ENCODE assay signal across 8 cellular contexts in genomic region chr1:29180497-29181412, GRCh38. TPM values are rescaled to one million over a fixed set of nuclear protein-coding genes. Genes with fewer than 3 reads are reported as not detected.
DNase-seq lines count a peak whose midpoint lies in the region; TF ChIP-seq lines count a peak whose summit lies in the region.

No MANE protein-coding gene starts in this region.

- H3K27ac ChIP-seq in right atrium auricular region (peak overlapping the region; percentile 99), skeletal muscle tissue (ENCODE audit: low read depth, low read length) (peak overlapping the region; percentile 100)

- peak; percentile 70 for DNase-seq in NCI-H2171 treated with DMSO at 0.1 percent for 48 hours (lab: John Stamatoyannopoulos, UW)
- DNase-seq in NCI-H2171 (lab: John Stamatoyannopoulos, UW): no peak
- DNase-seq in Jurkat, Clone E6-1 (ENCODE audit: low read depth, low spot score): no peak
- peak; percentile 38 for DNase-seq in activated naive CD4-positive, alpha-beta T cell treated with anti-CD3 and anti-CD28 coated beads, Interleukin-2, amount 50 U/mL, for 16 hours
- peak; percentile 63 for DNase-seq in right atrium auricular region (ENCODE audit: low spot score)
- no peak for DNase-seq in AG20443 (ENCODE audit: low spot score)
- DNase-seq in epidermal melanocyte (ENCODE audit: insufficient read length, low spot score): no peak

- TF ChIP-seq CTCF in right atrium auricular region (IDR thresholded peaks at IDR 0.05): no peak

- H3K4me3 ChIP-seq in Jurkat, Clone E6-1 (ENCODE audit: low read length): peak overlapping the region; percentile 98
- peak overlapping the region; percentile 90 to 92 for H3K4me3 ChIP-seq in right atrium auricular region
- H3K4me3 ChIP-seq in skeletal muscle tissue (ENCODE audit: low read length in 3 of 3): peak overlapping the region; percentile 90 to 97 (median 94)

- H3K4me1 ChIP-seq in right atrium auricular region (peaks cover 0 to 57% of the 10 kb centered on the region in 2 donors), skeletal muscle tissue (ENCODE audit: control insufficient read depth in 3 of 3, insufficient read depth in 3 of 3, low read length in 3 of 3) (peaks cover 23 to 35% (median 28%) of the 10 kb centered on the region in 3 donors)

- peak overlapping the region; percentile 96 to 100 (median 100) for H3K9ac ChIP-seq in skeletal muscle tissue (ENCODE audit: low read depth in 1 of 3, low read length in 3 of 3)

- no peaks in the 10 kb centered on the region for H3K27me3 ChIP-seq in right atrium auricular region
- no peaks in the 10 kb centered on the region for H3K27me3 ChIP-seq in skeletal muscle tissue (ENCODE audit: control insufficient read depth in 3 of 3, insufficient read depth in 3 of 3, low read length in 3 of 3)

- H3K36me3 ChIP-seq in right atrium auricular region (no peaks in the 10 kb centered on the region), skeletal muscle tissue (ENCODE audit: control insufficient read depth in 3 of 3, insufficient read depth in 3 of 3, low read length in 3 of 3) (peaks cover 0 to 6% (median 0%) of the 10 kb centered on the region in 3 donors)

- H3K9me3 ChIP-seq in right atrium auricular region: no peaks in the 10 kb centered on the region
- no peaks in the 10 kb centered on the region for H3K9me3 ChIP-seq in skeletal muscle tissue (ENCODE audit: control insufficient read depth in 3 of 3, low read length in 3 of 3)

RNA-seq across cellular contexts. Expression of gene SRSF4, which starts 0.9 kb away (rescaled TPM):
- 118 TPM for polyA plus RNA-seq in Jurkat, Clone E6-1 (2012; ENCODE audit: insufficient read depth, insufficient read length)
- 10 to 100 TPM; 44.2 to 48.1 TPM for total RNA-seq in right atrium auricular region
- 39.1 TPM for total RNA-seq in skeletal muscle tissue

RNA-seq across cellular contexts. Expression of gene MECR, which starts 50.0 kb away (rescaled TPM):
- polyA plus RNA-seq in Jurkat, Clone E6-1 (2012; ENCODE audit: insufficient read depth, insufficient read length): 47.2 TPM
- total RNA-seq in right atrium auricular region (10 to 100 TPM; 18.4 to 24.3 TPM), skeletal muscle tissue (25.1 TPM)

RNA-seq across cellular contexts. Expression of gene PTPRU, which starts 55.6 kb away (rescaled TPM):
- 33.3 TPM for polyA plus RNA-seq in Jurkat, Clone E6-1 (2012; ENCODE audit: insufficient read depth, insufficient read length)
- 10 to 100 TPM; 15.9 to 22.4 TPM for total RNA-seq in right atrium auricular region
- 27.1 TPM for total RNA-seq in skeletal muscle tissue

RNA-seq across cellular contexts. Expression of gene TMEM200B, which starts 57.1 kb away (rescaled TPM):
- not detected for polyA plus RNA-seq in Jurkat, Clone E6-1 (2012; ENCODE audit: insufficient read depth, insufficient read length)
- total RNA-seq in right atrium auricular region (1 to 10 TPM; 1.7 to 4.8 TPM), skeletal muscle tissue (6.8 TPM)

Comparison
In these comparisons a context has a peak if more than half of its experiments do, and no peak if none do; other contexts are left out.
1. DNase-seq: peak in NCI-H2171 treated with DMSO at 0.1 percent for 48 hours (single experiment), activated naive CD4-positive, alpha-beta T cell treated with anti-CD3 and anti-CD28 coated beads, Interleukin-2, amount 50 U/mL, for 16 hours (single experiment) and right atrium auricular region (single experiment); none in NCI-H2171 (single experiment), Jurkat, Clone E6-1 (single experiment), AG20443 (single experiment) and epidermal melanocyte (single experiment).
2. Peak in every context shown above with its lines, with median percentiles within 50 percentile points of each other: H3K4me3 ChIP-seq.